Comparison of ENCODE assay signal across 10 cellular contexts in genomic region chr7:133777701-133778100, GRCh38.
"Had no signal": no experiment of that assay in that cellular context is flagged by ENCODE, and none has a peak within 500 bp of the region (broad histone marks: within the 10 kb centered on the region; RNA-seq: fewer than 3 reads in every experiment).

No MANE protein-coding gene starts in this region.

- H3K9me3 ChIP-seq: HAP-1 had no signal

- H3K4me3 ChIP-seq: GM23248, GM23338, HAP-1 had no signal

- H2AFZ ChIP-seq: GM23248, GM23338 had no signal

- DNase-seq: GM23248, GOT3, H7, H9, HCEC 1CT, HFFc6 had no signal

- H3K9ac ChIP-seq: GM23248 had no signal

- H3K4me2 ChIP-seq: GM23338 had no signal

- H3K36me3 ChIP-seq: HAP-1 had no signal

- FAIRE-seq: H1, H54 had no signal

- H3K27ac ChIP-seq: GM23248 had no signal

- H3K4me1 ChIP-seq: HAP-1 had no signal
